In the genomic region with DNA sequence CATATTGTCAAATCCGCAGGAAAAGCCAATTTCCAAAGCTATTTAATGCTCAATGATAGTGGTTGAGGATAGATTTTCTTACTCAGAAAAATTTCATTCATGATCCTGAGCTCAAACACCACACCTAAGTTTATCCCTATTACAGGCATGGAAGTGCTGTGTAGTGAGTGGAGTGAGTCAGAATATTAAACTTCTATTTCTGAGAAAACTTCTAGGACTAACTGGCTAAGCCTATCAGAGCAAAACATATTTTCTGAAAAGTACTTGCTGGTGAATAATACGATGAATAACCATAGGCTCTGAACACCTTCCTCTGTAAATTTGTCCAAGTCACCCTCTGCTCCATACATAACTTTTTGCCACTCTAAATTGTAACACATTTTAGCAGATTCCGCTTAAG, we compare ENCODE assay signal across 11 cellular contexts.
"Had no signal": no experiment of that assay in that cellular context is flagged by ENCODE, and none has a peak within 500 bp of the region (broad histone marks: within the 10 kb centered on the region; RNA-seq: fewer than 3 reads in every experiment).

No MANE protein-coding gene starts in this region.

- H3K27ac ChIP-seq: psoas muscle, right lobe of liver, upper lobe of left lung had no signal

- H3K9me3 ChIP-seq: psoas muscle, right lobe of liver, upper lobe of left lung had no signal

- ATAC-seq: psoas muscle, right lobe of liver had no signal

- DNase-seq: activated gamma-delta T cell; activated T-cell treated with anti-CD3 and anti-CD28 coated beads, Interleukin-2, amount 50 U/mL, for 1 hour; anterior cingulate cortex; effector memory CD4-positive, alpha-beta T cell; occipital lobe; psoas muscle; right lobe of liver; stimulated activated CD4-positive, alpha-beta T cell treated with anti-CD3 and anti-CD28 coated beads, Interleukin-12 subunit alpha, Interleukin-12 subunit beta, amount 100 ng/mL, for 4 hours; stimulated activated naive CD4-positive, alpha-beta T cell; upper lobe of left lung had no signal

- H3K36me3 ChIP-seq: right lobe of liver, upper lobe of left lung had no signal

- H3K27me3 ChIP-seq: right lobe of liver, upper lobe of left lung had no signal

- H3K4me3 ChIP-seq: coronary artery, psoas muscle, right lobe of liver, upper lobe of left lung had no signal

- H3K4me1 ChIP-seq: psoas muscle, right lobe of liver, upper lobe of left lung had no signal
